14 cellular contexts compared by ENCODE assay signal in genomic region chr2:98157557-98157956, GRCh38.
DNase-seq lines count a peak whose midpoint lies in the region; ATAC-seq and TF ChIP-seq lines count a peak whose summit lies in the region.
"Had no signal": no experiment of that assay in that cellular context is flagged by ENCODE, and none has a peak within 500 bp of the region (broad histone marks: within the 10 kb centered on the region; RNA-seq: fewer than 3 reads in every experiment).

No MANE protein-coding gene starts in this region.

- H3K27me3 ChIP-seq in mesendoderm (ENCODE audit: insufficient read depth, low read length, poor library complexity) (no peaks in the 10 kb centered on the region), vagina (no peaks in the 10 kb centered on the region)

- no peak overlapping the region for H3K18ac ChIP-seq in mesendoderm (ENCODE audit: low read length)

- H3K79me1 ChIP-seq in mesendoderm (ENCODE audit: low read length): no peaks in the 10 kb centered on the region

- H3K4me2 ChIP-seq in mesendoderm (ENCODE audit: low read length): no peak overlapping the region
- H3K4me2 ChIP-seq: SK-N-SH had no signal

- no peak overlapping the region for H4K8ac ChIP-seq in mesendoderm (ENCODE audit: low read depth, low read length)

- peak; percentile 38 for DNase-seq in DMS53 (lab: John Stamatoyannopoulos, UW)
- no peak for DNase-seq in DMS53 treated with DMSO at 0.1 percent for 48 hours (lab: John Stamatoyannopoulos, UW; ENCODE audit: unreplicated experiment)
- no peak for DNase-seq in GM13977 (ENCODE audit: low spot score)
- DNase-seq in UCSD-AML1 (lab: John Stamatoyannopoulos, UW; ENCODE audit: unreplicated experiment): peak; percentile 22
- peak; percentile 60 for DNase-seq in mesendoderm
- DNase-seq in activated naive CD4-positive, alpha-beta T cell treated with anti-CD3 and anti-CD28 coated beads, Interleukin-2, amount 50 U/mL, for 16 hours: no peak
- DNase-seq in vagina (ENCODE audit: extremely low spot score in 2 of 2): no peak
- no peak for DNase-seq in natural killer cell
- DNase-seq: activated CD8-positive, alpha-beta T cell treated with anti-CD3 and anti-CD28 coated beads for 36 hours; amniotic stem cell; NCI-H1048; SK-N-SH had no signal

- H3K4me1 Mint-ChIP-seq in natural killer cell: no peaks in the 10 kb centered on the region
- H3K4me1 Mint-ChIP-seq: activated T-helper 17 cell treated with anti-CD3 and anti-CD28 coated beads, Interleukin-2, amount 50 U/mL, for 72 hours had no signal

- no peak for ATAC-seq in natural killer cell
- ATAC-seq: activated CD8-positive, alpha-beta T cell treated with anti-CD3 and anti-CD28 coated beads for 36 hours; activated T-helper 17 cell treated with anti-CD3 and anti-CD28 coated beads, Interleukin-2, amount 50 U/mL, for 72 hours had no signal

- H2BK15ac ChIP-seq in mesendoderm (replicated peaks; ENCODE audit: low read depth): no peak overlapping the region

- H2BK120ac ChIP-seq in mesendoderm (ENCODE audit: low read depth, low read length): no peak overlapping the region

- no peak overlapping the region for H3K27ac ChIP-seq in mesendoderm (ENCODE audit: low read depth, low read length)
- no peak overlapping the region for H3K27ac ChIP-seq in vagina
- H3K27ac ChIP-seq: 22Rv1 had no signal

- H3K4me1 ChIP-seq in mesendoderm (ENCODE audit: control insufficient read depth, low read depth, low read length) (peaks cover 4% of the 10 kb centered on the region), vagina (no peaks in the 10 kb centered on the region)

- H3K4me3 Mint-ChIP-seq in natural killer cell: no peak overlapping the region
- H3K4me3 Mint-ChIP-seq: activated CD8-positive, alpha-beta T cell treated with anti-CD3 and anti-CD28 coated beads for 36 hours; activated T-helper 17 cell treated with anti-CD3 and anti-CD28 coated beads, Interleukin-2, amount 50 U/mL, for 72 hours had no signal

- intact Hi-C loops in vagina (cut with DNase I): no loop called here
- intact Hi-C loops in natural killer cell (cut with micrococcal nuclease): no loop called here

- no peak for TF ChIP-seq POLR2A in vagina (IDR thresholded peaks at IDR 0.05)

- no peak overlapping the region for H3K9ac ChIP-seq in mesendoderm (ENCODE audit: low read length)
- H3K9ac ChIP-seq: SK-N-SH had no signal

- H3K9me3 Mint-ChIP-seq in natural killer cell: no peaks in the 10 kb centered on the region
- H3K9me3 Mint-ChIP-seq: activated CD8-positive, alpha-beta T cell treated with anti-CD3 and anti-CD28 coated beads for 36 hours; activated T-helper 17 cell treated with anti-CD3 and anti-CD28 coated beads, Interleukin-2, amount 50 U/mL, for 72 hours had no signal

- H3K27ac Mint-ChIP-seq in natural killer cell: no peak overlapping the region
- H3K27ac Mint-ChIP-seq: activated CD8-positive, alpha-beta T cell treated with anti-CD3 and anti-CD28 coated beads for 36 hours; activated T-helper 17 cell treated with anti-CD3 and anti-CD28 coated beads, Interleukin-2, amount 50 U/mL, for 72 hours had no signal

- no peak overlapping the region for H3K4ac ChIP-seq in mesendoderm (ENCODE audit: low read depth, low read length)

- TF ChIP-seq CTCF in GM13977 (IDR thresholded peaks at IDR 0.05; ENCODE audit: extremely low read depth, insufficient read depth, missing control alignments) (peak; percentile 22), vagina (IDR thresholded peaks at IDR 0.05) (no peak), natural killer cell (IDR thresholded peaks at IDR 0.05) (no peak)

- no peak overlapping the region for H2BK5ac ChIP-seq in mesendoderm (ENCODE audit: low read length)

- no peaks in the 10 kb centered on the region for H3K9me3 ChIP-seq in vagina
- H3K9me3 ChIP-seq: SK-N-SH had no signal

- peaks cover 9% of the 10 kb centered on the region in 2 donors for H3K27me3 Mint-ChIP-seq in natural killer cell (ENCODE audit: low read depth in 2 of 2)
- H3K27me3 Mint-ChIP-seq: activated CD8-positive, alpha-beta T cell treated with anti-CD3 and anti-CD28 coated beads for 36 hours had no signal

- H3K4me3 ChIP-seq in mesendoderm (ENCODE audit: low read length): no peak overlapping the region
- H3K4me3 ChIP-seq in vagina: no peak overlapping the region

- no peak overlapping the region for H2AK5ac ChIP-seq in mesendoderm (ENCODE audit: low read length)

- no peaks in the 10 kb centered on the region for H3K36me3 ChIP-seq in mesendoderm (ENCODE audit: control insufficient read depth, insufficient read depth, low read length)
- no peaks in the 10 kb centered on the region for H3K36me3 ChIP-seq in vagina

- WGBS in mesendoderm (ENCODE audit: extremely low coverage, insufficient coverage, low lambda C conversion rate): no CpG with 5 or more reads among the region's 8 CpGs

- no peak overlapping the region for H4K5ac ChIP-seq in mesendoderm (ENCODE audit: low read length)

- no peaks in the 10 kb centered on the region for H3K36me3 Mint-ChIP-seq in natural killer cell

- in situ Hi-C loops in GM13977 (cut with MboI; ENCODE audit: low pct_unique_long_range_greater_than_20kb, low sequenced_read_pairs, unreplicated experiment): no loop called here

- no peaks in the 10 kb centered on the region for H3K79me2 ChIP-seq in mesendoderm (ENCODE audit: control insufficient read depth, insufficient read depth, low read length)

- no peak overlapping the region for H3K23ac ChIP-seq in mesendoderm (ENCODE audit: low read length)

- peak overlapping the region; percentile 71 for H3K56ac ChIP-seq in mesendoderm (ENCODE audit: low read length)

Comparison
In these comparisons a context has a peak if more than half of its experiments do, and no peak if none do; other contexts are left out.
1. DNase-seq: peak in DMS53 (single experiment), UCSD-AML1 (single experiment) and mesendoderm (single experiment); none in DMS53 treated with DMSO at 0.1 percent for 48 hours (single experiment), GM13977 (single experiment), activated naive CD4-positive, alpha-beta T cell treated with anti-CD3 and anti-CD28 coated beads, Interleukin-2, amount 50 U/mL, for 16 hours (single experiment), vagina (0 of 2) and natural killer cell (single experiment).